15 cellular contexts compared by ENCODE assay signal in the genomic region with DNA sequence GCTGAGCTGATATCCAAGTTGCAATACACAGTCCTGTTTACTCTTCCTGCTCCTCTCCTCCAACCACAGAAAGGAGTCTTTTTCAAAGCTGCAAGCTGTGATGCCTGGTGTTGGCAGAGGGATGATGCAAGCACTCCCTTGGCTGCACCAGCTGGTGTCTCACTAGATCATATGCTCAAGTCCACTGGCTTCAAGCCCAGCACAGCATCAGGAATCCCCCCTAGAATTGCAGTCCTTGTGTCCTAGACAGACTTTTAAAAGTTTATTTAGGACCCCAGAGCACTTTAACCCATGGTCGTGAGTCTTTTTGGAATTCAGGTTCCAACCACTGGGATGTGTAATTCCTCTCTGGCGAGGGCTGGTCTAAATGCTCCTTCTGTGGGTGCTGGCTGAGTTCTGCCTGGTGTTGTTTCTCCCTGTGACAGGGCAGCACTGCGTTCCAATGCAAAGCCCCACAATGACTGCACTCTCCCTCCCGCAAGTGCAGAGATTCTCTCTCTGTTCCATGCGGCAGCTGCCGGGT. TPM values are rescaled to one million over a fixed set of nuclear protein-coding genes. Genes with fewer than 3 reads are reported as not detected.
DNase-seq lines count a peak whose midpoint lies in the region; ATAC-seq and TF ChIP-seq lines count a peak whose summit lies in the region.
"Had no signal": no experiment of that assay in that cellular context is flagged by ENCODE, and none has a peak within 500 bp of the region (broad histone marks: within the 10 kb centered on the region; RNA-seq: fewer than 3 reads in every experiment).

No MANE protein-coding gene starts in this region.

- H3K27ac ChIP-seq in neutrophil (peak overlapping the region; percentile 65), hepatocyte (no peak overlapping the region)
- H3K27ac ChIP-seq: C4-2B, KMS-11, prostate gland had no signal

- H3K27me3 ChIP-seq in neutrophil: peaks cover 16% of the 10 kb centered on the region
- H3K27me3 ChIP-seq in hepatocyte: no peaks in the 10 kb centered on the region

- no peaks in the 10 kb centered on the region for H4K20me1 ChIP-seq in hepatocyte (ENCODE audit: insufficient read depth, poor library complexity, severe bottlenecking)

- WGBS in hepatocyte (ENCODE audit: low lambda C conversion rate, missing lambda C conversion rate): 74% methylated on average over 6 of the region's 6 CpGs

- H3K9me3 ChIP-seq in neutrophil (no peaks in the 10 kb centered on the region), hepatocyte (ENCODE audit: low read depth) (no peaks in the 10 kb centered on the region)
- H3K9me3 ChIP-seq: prostate gland had no signal

- no peak overlapping the region for H3K4me2 ChIP-seq in hepatocyte
- H3K4me2 ChIP-seq: KMS-11 had no signal

- TF ChIP-seq CTCF in neutrophil (IDR thresholded peaks at IDR 0.05) (no peak), hepatocyte (IDR thresholded peaks at IDR 0.05; ENCODE audit: poor library complexity) (no peak)

- in situ Hi-C loops in G401 (cut with HindIII; ENCODE audit: low sequenced_read_pairs): no loop called here

- H3K9me2 ChIP-seq in hepatocyte (replicated peaks; ENCODE audit: insufficient read depth): no peaks in the 10 kb centered on the region

- H3K4me3 ChIP-seq in neutrophil (ENCODE audit: low read depth in 1 of 2, low read length in 1 of 2): no peak overlapping the region
- no peak overlapping the region for H3K4me3 ChIP-seq in hepatocyte
- H3K4me3 ChIP-seq: prostate gland had no signal

- no peak overlapping the region for H2AFZ ChIP-seq in hepatocyte

- H3K4me1 ChIP-seq in neutrophil (ENCODE audit: control insufficient read depth in 1 of 2, insufficient read depth in 1 of 2, low read depth in 1 of 2, low read length in 1 of 2): peaks cover 7 to 40% of the 10 kb centered on the region in 2 experiments
- H3K4me1 ChIP-seq in hepatocyte (ENCODE audit: insufficient read depth): no peaks in the 10 kb centered on the region
- H3K4me1 ChIP-seq: prostate gland had no signal

- H3K36me3 ChIP-seq in neutrophil (no peaks in the 10 kb centered on the region), hepatocyte (replicated peaks; ENCODE audit: insufficient read depth, low read depth) (no peaks in the 10 kb centered on the region)
- H3K36me3 ChIP-seq: prostate gland had no signal

- no peaks in the 10 kb centered on the region for H3K79me2 ChIP-seq in hepatocyte

- DNase-seq in G401 (ENCODE audit: low spot score) (peak; percentile 19), NCI-H446 treated with DMSO at 0.1 percent for 48 hours (lab: John Stamatoyannopoulos, UW) (peak; percentile 88), fibroblast of gingiva (ENCODE audit: low read depth) (peak; percentile 57), hepatocyte (ENCODE audit: low spot score) (no peak)
- no peak for DNase-seq in activated CD4-positive, alpha-beta T cell treated with anti-CD3 and anti-CD28 coated beads, Interleukin-2, amount 50 U/mL, for 4 hours
- DNase-seq: activated T-cell treated with anti-CD3 and anti-CD28 coated beads, Interleukin-2, amount 50 U/mL, for 48 hours; NCI-H2107 had no signal

- no peak for ATAC-seq in GM21717 (IDR thresholded peaks at IDR 0.05; ENCODE audit: unreplicated experiment)
- ATAC-seq in GM19467 (IDR thresholded peaks at IDR 0.05; ENCODE audit: unreplicated experiment): no peak
- ATAC-seq: stimulated activated memory B cell treated with anti-CD40 and anti-IgM and Interleukin-4, amounts not matched to agents 10 μg/mL and 1 μg/mL and 100 μg/mL, for 72 hours had no signal

RNA-seq across cellular contexts. Expression of a gene that starts 1.9 kb away (rescaled TPM):
- total RNA-seq in G401 (2014; rRNA removed; shearing (Covaris generic)): not detected in 2 replicates
- total RNA-seq in hepatocyte: not detected in 2 replicates
- polyA plus RNA-seq in hepatocyte: not detected in 2 replicates
- total RNA-seq: mesothelial cell of epicardium, prostate gland had no signal

RNA-seq across cellular contexts. Expression of a gene that starts 18.7 kb away (rescaled TPM):
- not detected in 2 replicates for total RNA-seq in G401 (2014; rRNA removed; shearing (Covaris generic))
- total RNA-seq in hepatocyte: 0.04 and 0.07 TPM in 2 replicates
- polyA plus RNA-seq in hepatocyte: not detected in 2 replicates
- total RNA-seq: mesothelial cell of epicardium had no signal

RNA-seq across cellular contexts. Expression of a gene that starts 19.5 kb away (rescaled TPM):
- total RNA-seq in G401 (2014; rRNA removed; shearing (Covaris generic)): not detected in 2 replicates
- total RNA-seq in hepatocyte: 0.48 and 2.0 TPM in 2 replicates
- polyA plus RNA-seq in hepatocyte: 0.28 TPM in 1 of 2 replicates, not detected in the other
- total RNA-seq: mesothelial cell of epicardium had no signal

RNA-seq across cellular contexts. Expression of a gene that starts 36.8 kb away (rescaled TPM):
- 2.6 and 3.8 TPM in 2 replicates for total RNA-seq in G401 (2014; rRNA removed; shearing (Covaris generic))
- 1.3 and 2.3 TPM in 2 replicates for total RNA-seq in hepatocyte
- 0.97 and 1.1 TPM in 2 replicates for polyA plus RNA-seq in hepatocyte

RNA-seq across cellular contexts. Expression of a gene that starts 51.9 kb away (rescaled TPM):
- total RNA-seq in G401 (2014; rRNA removed; shearing (Covaris generic)): 8.1 and 12.3 TPM in 2 replicates
- total RNA-seq in hepatocyte: 3.7 and 5.0 TPM in 2 replicates
- 10.4 and 11.0 TPM in 2 replicates for polyA plus RNA-seq in hepatocyte

Comparison
In these comparisons a context has a peak if more than half of its experiments do, and no peak if none do; other contexts are left out.
1. DNase-seq: peak in G401 (single experiment), NCI-H446 treated with DMSO at 0.1 percent for 48 hours (single experiment) and fibroblast of gingiva (single experiment); none in hepatocyte (single experiment) and activated CD4-positive, alpha-beta T cell treated with anti-CD3 and anti-CD28 coated beads, Interleukin-2, amount 50 U/mL, for 4 hours (0 of 2).